ENCODE assay signal across 1 cellular context in the genomic region with DNA sequence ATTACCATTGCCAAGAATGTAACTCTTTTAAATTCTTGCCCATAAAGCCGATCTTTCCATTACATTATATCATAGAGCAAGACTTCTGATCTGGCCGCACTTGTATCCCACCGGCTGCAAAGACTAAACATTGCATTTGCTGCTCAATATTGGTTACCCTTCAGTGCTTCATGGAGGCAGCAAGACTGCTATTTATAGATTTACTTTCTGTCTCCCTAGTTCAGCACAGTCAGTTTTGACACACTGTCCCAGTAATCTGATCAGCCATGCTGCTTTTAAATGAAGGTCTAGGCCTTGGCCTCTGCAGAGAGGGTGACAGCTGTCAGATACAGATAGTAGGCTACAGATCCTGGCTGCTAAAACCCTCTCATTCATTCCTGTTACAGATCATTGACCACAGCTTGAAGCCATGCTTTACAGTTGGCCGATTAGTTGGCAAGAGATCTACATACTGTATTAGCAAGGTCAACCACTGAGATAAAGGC.
TF ChIP-seq lines count a peak whose summit lies in the region.

No MANE protein-coding gene starts in this region.

TF ChIP-seq in GM23338, 12 proteins besides CTCF, POLR2A, EP300 and RAD21 (continued from another document):
- TF ChIP-seq, protein P1, sequence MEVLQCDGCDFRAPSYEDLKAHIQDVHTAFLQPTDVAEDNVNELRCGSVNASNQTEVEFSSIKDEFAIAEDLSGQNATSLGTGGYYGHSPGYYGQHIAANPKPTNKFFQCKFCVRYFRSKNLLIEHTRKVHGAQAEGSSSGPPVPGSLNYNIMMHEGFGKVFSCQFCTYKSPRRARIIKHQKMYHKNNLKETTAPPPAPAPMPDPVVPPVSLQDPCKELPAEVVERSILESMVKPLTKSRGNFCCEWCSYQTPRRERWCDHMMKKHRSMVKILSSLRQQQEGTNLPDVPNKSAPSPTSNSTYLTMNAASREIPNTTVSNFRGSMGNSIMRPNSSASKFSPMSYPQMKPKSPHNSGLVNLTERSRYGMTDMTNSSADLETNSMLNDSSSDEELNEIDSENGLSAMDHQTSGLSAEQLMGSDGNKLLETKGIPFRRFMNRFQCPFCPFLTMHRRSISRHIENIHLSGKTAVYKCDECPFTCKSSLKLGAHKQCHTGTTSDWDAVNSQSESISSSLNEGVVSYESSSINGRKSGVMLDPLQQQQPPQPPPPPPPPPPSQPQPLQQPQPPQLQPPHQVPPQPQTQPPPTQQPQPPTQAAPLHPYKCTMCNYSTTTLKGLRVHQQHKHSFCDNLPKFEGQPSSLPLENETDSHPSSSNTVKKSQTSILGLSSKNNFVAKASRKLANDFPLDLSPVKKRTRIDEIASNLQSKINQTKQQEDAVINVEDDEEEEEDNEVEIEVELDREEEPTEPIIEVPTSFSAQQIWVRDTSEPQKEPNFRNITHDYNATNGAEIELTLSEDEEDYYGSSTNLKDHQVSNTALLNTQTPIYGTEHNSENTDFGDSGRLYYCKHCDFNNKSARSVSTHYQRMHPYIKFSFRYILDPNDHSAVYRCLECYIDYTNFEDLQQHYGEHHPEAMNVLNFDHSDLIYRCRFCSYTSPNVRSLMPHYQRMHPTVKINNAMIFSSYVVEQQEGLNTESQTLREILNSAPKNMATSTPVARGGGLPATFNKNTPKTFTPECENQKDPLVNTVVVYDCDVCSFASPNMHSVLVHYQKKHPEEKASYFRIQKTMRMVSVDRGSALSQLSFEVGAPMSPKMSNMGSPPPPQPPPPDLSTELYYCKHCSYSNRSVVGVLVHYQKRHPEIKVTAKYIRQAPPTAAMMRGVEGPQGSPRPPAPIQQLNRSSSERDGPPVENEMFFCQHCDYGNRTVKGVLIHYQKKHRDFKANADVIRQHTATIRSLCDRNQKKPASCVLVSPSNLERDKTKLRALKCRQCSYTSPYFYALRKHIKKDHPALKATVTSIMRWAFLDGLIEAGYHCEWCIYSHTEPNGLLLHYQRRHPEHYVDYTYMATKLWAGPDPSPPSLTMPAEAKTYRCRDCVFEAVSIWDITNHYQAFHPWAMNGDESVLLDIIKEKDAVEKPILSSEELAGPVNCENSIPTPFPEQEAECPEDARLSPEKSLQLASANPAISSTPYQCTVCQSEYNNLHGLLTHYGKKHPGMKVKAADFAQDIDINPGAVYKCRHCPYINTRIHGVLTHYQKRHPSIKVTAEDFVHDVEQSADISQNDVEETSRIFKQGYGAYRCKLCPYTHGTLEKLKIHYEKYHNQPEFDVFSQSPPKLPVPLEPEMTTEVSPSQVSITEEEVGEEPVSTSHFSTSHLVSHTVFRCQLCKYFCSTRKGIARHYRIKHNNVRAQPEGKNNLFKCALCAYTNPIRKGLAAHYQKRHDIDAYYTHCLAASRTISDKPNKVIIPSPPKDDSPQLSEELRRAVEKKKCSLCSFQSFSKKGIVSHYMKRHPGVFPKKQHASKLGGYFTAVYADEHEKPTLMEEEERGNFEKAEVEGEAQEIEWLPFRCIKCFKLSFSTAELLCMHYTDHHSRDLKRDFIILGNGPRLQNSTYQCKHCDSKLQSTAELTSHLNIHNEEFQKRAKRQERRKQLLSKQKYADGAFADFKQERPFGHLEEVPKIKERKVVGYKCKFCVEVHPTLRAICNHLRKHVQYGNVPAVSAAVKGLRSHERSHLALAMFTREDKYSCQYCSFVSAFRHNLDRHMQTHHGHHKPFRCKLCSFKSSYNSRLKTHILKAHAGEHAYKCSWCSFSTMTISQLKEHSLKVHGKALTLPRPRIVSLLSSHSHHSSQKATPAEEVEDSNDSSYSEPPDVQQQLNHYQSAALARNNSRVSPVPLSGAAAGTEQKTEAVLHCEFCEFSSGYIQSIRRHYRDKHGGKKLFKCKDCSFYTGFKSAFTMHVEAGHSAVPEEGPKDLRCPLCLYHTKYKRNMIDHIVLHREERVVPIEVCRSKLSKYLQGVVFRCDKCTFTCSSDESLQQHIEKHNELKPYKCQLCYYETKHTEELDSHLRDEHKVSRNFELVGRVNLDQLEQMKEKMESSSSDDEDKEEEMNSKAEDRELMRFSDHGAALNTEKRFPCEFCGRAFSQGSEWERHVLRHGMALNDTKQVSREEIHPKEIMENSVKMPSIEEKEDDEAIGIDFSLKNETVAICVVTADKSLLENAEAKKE (CRISPR knock-in tag; IDR thresholded peaks at IDR 0.05): no peak
- TF ChIP-seq, protein P2, sequence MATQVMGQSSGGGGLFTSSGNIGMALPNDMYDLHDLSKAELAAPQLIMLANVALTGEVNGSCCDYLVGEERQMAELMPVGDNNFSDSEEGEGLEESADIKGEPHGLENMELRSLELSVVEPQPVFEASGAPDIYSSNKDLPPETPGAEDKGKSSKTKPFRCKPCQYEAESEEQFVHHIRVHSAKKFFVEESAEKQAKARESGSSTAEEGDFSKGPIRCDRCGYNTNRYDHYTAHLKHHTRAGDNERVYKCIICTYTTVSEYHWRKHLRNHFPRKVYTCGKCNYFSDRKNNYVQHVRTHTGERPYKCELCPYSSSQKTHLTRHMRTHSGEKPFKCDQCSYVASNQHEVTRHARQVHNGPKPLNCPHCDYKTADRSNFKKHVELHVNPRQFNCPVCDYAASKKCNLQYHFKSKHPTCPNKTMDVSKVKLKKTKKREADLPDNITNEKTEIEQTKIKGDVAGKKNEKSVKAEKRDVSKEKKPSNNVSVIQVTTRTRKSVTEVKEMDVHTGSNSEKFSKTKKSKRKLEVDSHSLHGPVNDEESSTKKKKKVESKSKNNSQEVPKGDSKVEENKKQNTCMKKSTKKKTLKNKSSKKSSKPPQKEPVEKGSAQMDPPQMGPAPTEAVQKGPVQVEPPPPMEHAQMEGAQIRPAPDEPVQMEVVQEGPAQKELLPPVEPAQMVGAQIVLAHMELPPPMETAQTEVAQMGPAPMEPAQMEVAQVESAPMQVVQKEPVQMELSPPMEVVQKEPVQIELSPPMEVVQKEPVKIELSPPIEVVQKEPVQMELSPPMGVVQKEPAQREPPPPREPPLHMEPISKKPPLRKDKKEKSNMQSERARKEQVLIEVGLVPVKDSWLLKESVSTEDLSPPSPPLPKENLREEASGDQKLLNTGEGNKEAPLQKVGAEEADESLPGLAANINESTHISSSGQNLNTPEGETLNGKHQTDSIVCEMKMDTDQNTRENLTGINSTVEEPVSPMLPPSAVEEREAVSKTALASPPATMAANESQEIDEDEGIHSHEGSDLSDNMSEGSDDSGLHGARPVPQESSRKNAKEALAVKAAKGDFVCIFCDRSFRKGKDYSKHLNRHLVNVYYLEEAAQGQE (IDR thresholded peaks at IDR 0.05; ENCODE audit: unreplicated experiment): no peak
- no peak for TF ChIP-seq CREB1 (CRISPR knock-in tag; IDR thresholded peaks at IDR 0.05; ENCODE audit: low read depth)
- no peak for TF ChIP-seq EZH2 (IDR thresholded peaks at IDR 0.05; ENCODE audit: low read depth, unreplicated experiment)
- no peak for TF ChIP-seq JUNB (IDR thresholded peaks at IDR 0.05; ENCODE audit: unreplicated experiment)
